10 cellular contexts compared by ENCODE assay signal in the genomic region with DNA sequence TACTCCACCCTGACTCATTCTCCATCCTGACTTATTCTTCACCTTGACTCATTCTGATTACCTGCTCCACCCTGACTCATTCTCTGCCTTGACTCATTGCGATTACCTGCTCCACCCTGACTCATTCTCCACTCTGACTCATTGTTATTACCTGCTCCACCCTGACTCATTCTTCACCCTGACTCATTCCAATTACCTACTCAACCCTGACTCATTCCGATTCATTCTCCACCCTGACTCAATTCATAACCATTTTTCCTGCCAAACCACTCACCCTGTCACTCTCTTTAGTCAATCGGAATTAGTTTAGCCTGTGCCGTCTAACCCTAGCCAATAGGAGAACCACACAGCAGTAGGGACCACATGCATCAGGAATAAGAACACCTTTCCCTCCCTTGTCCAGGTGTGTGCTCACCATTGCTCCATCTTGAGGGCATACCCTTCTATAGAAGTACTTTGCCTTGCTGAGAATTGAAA.
DNase-seq lines count a peak whose midpoint lies in the region; ATAC-seq and TF ChIP-seq lines count a peak whose summit lies in the region.
"Had no signal": no experiment of that assay in that cellular context is flagged by ENCODE, and none has a peak within 500 bp of the region (broad histone marks: within the 10 kb centered on the region; RNA-seq: fewer than 3 reads in every experiment).

No MANE protein-coding gene starts in this region.

- H3K18ac ChIP-seq in IMR-90 (ENCODE audit: low read depth, low read length) = no peak overlapping the region

- POLR2A ChIA-PET in IMR-90 (lab: Charles Lee; ENCODE audit: unreplicated experiment) = no interaction called here

- WGBS in IMR-90 (ENCODE audit: extremely low coverage in 2 of 2, insufficient read length in 1 of 2), 2 experiments = 80% methylated on average over 1 of the region's 4 CpGs; no CpG with 5 or more reads in 1 of the 2 experiments

- H3K4me1 ChIP-seq in IMR-90 (ENCODE audit: control insufficient read depth, insufficient read depth, low read length) = no peaks in the 10 kb centered on the region
- H3K4me1 ChIP-seq: sigmoid colon had no signal

- no peak overlapping the region for H2BK5ac ChIP-seq in IMR-90 (ENCODE audit: low read depth, low read length, poor library complexity, severe bottlenecking)

- H4K5ac ChIP-seq in IMR-90 (ENCODE audit: low read depth, low read length) = no peak overlapping the region

- H3K4me3 ChIP-seq in IMR-90 (ENCODE audit: insufficient read depth, low read depth, low read length) (no peak overlapping the region), brain microvascular endothelial cell (ENCODE audit: low read depth, low read length) (no peak overlapping the region)
- H3K4me3 ChIP-seq: sigmoid colon had no signal

- H3K4me1 Mint-ChIP-seq in activated naive CD4-positive, alpha-beta T cell treated with anti-CD3 and anti-CD28 coated beads for 36 hours (ENCODE audit: low read depth) = no peaks in the 10 kb centered on the region

- peak; percentile 28 for DNase-seq in activated naive CD4-positive, alpha-beta T cell treated with anti-CD3 and anti-CD28 coated beads for 36 hours
- no peak for DNase-seq in activated naive CD4-positive, alpha-beta T cell treated with anti-CD3 and anti-CD28 coated beads, Interleukin-2, amount 50 U/mL, for 16 hours
- DNase-seq in IMR-90 (peak; percentile 66), brain microvascular endothelial cell (peak; percentile 21), hippocampal formation (lab: John Stamatoyannopoulos, UW) (no peak), NCI-H1694 (lab: John Stamatoyannopoulos, UW) (no peak)
- peak; percentile 26 for DNase-seq in stimulated activated CD8-positive, alpha-beta memory T cell treated with anti-CD3 and anti-CD28 coated beads, Interleukin-4, amount 100 ng/mL, for 48 hours
- DNase-seq: NCI-H1417, sigmoid colon had no signal

- H3K27ac Mint-ChIP-seq in activated naive CD4-positive, alpha-beta T cell treated with anti-CD3 and anti-CD28 coated beads for 36 hours = no peak overlapping the region

- H3K23ac ChIP-seq in IMR-90 (ENCODE audit: low read depth, low read length) = no peak overlapping the region

- no peak overlapping the region for H3K4me2 ChIP-seq in IMR-90 (ENCODE audit: low read depth, low read length)

- H3K79me1 ChIP-seq in IMR-90 (ENCODE audit: low read depth in 1 of 2, low read length in 2 of 2) = no peaks in the 10 kb centered on the region

- H3K27me3 Mint-ChIP-seq in activated naive CD4-positive, alpha-beta T cell treated with anti-CD3 and anti-CD28 coated beads for 36 hours (ENCODE audit: low read depth) = no peaks in the 10 kb centered on the region

- CTCF ChIA-PET in activated naive CD4-positive, alpha-beta T cell treated with anti-CD3 and anti-CD28 coated beads for 36 hours (lab: Charles Lee) = no interaction called here
- CTCF ChIA-PET in IMR-90 (lab: Yijun Ruan, JAX) = no interaction called here

- H3K4ac ChIP-seq in IMR-90 (ENCODE audit: low read depth, low read length) = no peak overlapping the region

- H3K27ac ChIP-seq in IMR-90 (ENCODE audit: insufficient read depth, low read length) = no peak overlapping the region
- no peak overlapping the region for H3K27ac ChIP-seq in brain microvascular endothelial cell
- H3K27ac ChIP-seq: sigmoid colon had no signal

- H2AK5ac ChIP-seq in IMR-90 (ENCODE audit: low read depth, low read length) = no peak overlapping the region

- peaks cover 14% of the 10 kb centered on the region for H3K9me3 Mint-ChIP-seq in activated naive CD4-positive, alpha-beta T cell treated with anti-CD3 and anti-CD28 coated beads for 36 hours

- no peak overlapping the region for H2AFZ ChIP-seq in IMR-90 (replicated peaks; ENCODE audit: low read length, poor library complexity)

- H3K9me1 ChIP-seq in IMR-90 (ENCODE audit: insufficient read depth, low read length) = no peaks in the 10 kb centered on the region

- no peak overlapping the region for H2BK120ac ChIP-seq in IMR-90 (ENCODE audit: low read depth, low read length)

- H2AK9ac ChIP-seq in IMR-90 (replicated peaks; ENCODE audit: low read depth, low read length, poor library complexity) = no peak overlapping the region

- H2BK15ac ChIP-seq in IMR-90 (ENCODE audit: low read depth, low read length) = no peak overlapping the region

- TF ChIP-seq RAD21 in IMR-90 (IDR thresholded peaks at IDR 0.05; ENCODE audit: low read length) = no peak

- BruUV-seq in IMR-90 (replicated peaks; lab: Mats Ljungman, UMichigan) = no TSS peak

- H3K4me3 Mint-ChIP-seq in activated naive CD4-positive, alpha-beta T cell treated with anti-CD3 and anti-CD28 coated beads for 36 hours = no peak overlapping the region

- no peak for TF ChIP-seq POLR2A in IMR-90 (IDR thresholded peaks at IDR 0.05; ENCODE audit: low read depth, low read length)

- in situ Hi-C loops in IMR-90 (cut with MboI; ENCODE audit: low sequenced_read_pairs) = no loop called here
- in situ Hi-C loops in brain microvascular endothelial cell (cut with HindIII; ENCODE audit: low pct_ligation_motif_present, low sequenced_read_pairs) = no loop called here

- H3K14ac ChIP-seq in IMR-90 (replicated peaks; ENCODE audit: low read depth, low read length) = no peak overlapping the region

- H3K27me3 ChIP-seq in IMR-90 (ENCODE audit: control insufficient read depth, insufficient read depth, low read length) (no peaks in the 10 kb centered on the region), brain microvascular endothelial cell (replicated peaks) (no peaks in the 10 kb centered on the region)
- H3K27me3 ChIP-seq: sigmoid colon had no signal

- no peaks in the 10 kb centered on the region for H3K36me3 Mint-ChIP-seq in activated naive CD4-positive, alpha-beta T cell treated with anti-CD3 and anti-CD28 coated beads for 36 hours (ENCODE audit: low read depth)

- intact Hi-C loops in activated naive CD4-positive, alpha-beta T cell treated with anti-CD3 and anti-CD28 coated beads for 36 hours (cut with micrococcal nuclease) = no loop called here
- intact Hi-C loops in IMR-90 (cut with micrococcal nuclease) = no loop called here

- TF ChIP-seq CTCF in IMR-90 (conservative IDR thresholded peaks at IDR 0.05; ENCODE audit: low read depth, low read length) (no peak), brain microvascular endothelial cell (IDR thresholded peaks at IDR 0.05; ENCODE audit: low read depth, low read length, missing control alignments) (no peak)

- dilution Hi-C loops in IMR-90 (cut with HindIII; ENCODE audit: low sequenced_read_pairs, unreplicated experiment) = no loop called here

- no peaks in the 10 kb centered on the region for H4K20me1 ChIP-seq in IMR-90 (ENCODE audit: insufficient read depth, low read length)

- H4K8ac ChIP-seq in IMR-90 (ENCODE audit: low read depth in 2 of 2, low read length in 2 of 2) = no peak overlapping the region

- H4K91ac ChIP-seq in IMR-90 (ENCODE audit: insufficient read depth, low read depth, low read length) = no peak overlapping the region

- no peak overlapping the region for H2BK20ac ChIP-seq in IMR-90 (ENCODE audit: low read depth, low read length)

- no peaks in the 10 kb centered on the region for H3K36me3 ChIP-seq in IMR-90 (ENCODE audit: control insufficient read depth, insufficient read depth, low read length)
- H3K36me3 ChIP-seq in brain microvascular endothelial cell (replicated peaks) = no peaks in the 10 kb centered on the region
- H3K36me3 ChIP-seq: sigmoid colon had no signal

- no peak overlapping the region for H3K9ac ChIP-seq in IMR-90 (ENCODE audit: low read depth, low read length)

- no peak for ATAC-seq in IMR-90 (ENCODE audit: low read depth)
- no peak for ATAC-seq in HG03025 (IDR thresholded peaks at IDR 0.05; ENCODE audit: low FRiP score, unreplicated experiment)

- no peak overlapping the region for H3K56ac ChIP-seq in IMR-90 (ENCODE audit: extremely low read depth, insufficient read depth, low read length)

- H3K9me3 ChIP-seq in IMR-90 (ENCODE audit: control insufficient read depth, insufficient read depth, low read length) = peaks cover 2% of the 10 kb centered on the region

TF ChIP-seq in IMR-90, 13 proteins besides CTCF, POLR2A, EP300 and RAD21:
- TF ChIP-seq NFE2L2 (IDR thresholded peaks at IDR 0.05; ENCODE audit: low read depth, low read length) (no peak), FOS (IDR thresholded peaks at IDR 0.05; ENCODE audit: low read depth, low read length) (peak; percentile 89), MAFK (IDR thresholded peaks at IDR 0.05; ENCODE audit: low read depth, low read length) (no peak), RFX5 (IDR thresholded peaks at IDR 0.05; ENCODE audit: low read depth, low read length) (no peak), CEBPB (IDR thresholded peaks at IDR 0.05; ENCODE audit: low read depth, low read length) (no peak)
- TF ChIP-seq, protein P1, sequence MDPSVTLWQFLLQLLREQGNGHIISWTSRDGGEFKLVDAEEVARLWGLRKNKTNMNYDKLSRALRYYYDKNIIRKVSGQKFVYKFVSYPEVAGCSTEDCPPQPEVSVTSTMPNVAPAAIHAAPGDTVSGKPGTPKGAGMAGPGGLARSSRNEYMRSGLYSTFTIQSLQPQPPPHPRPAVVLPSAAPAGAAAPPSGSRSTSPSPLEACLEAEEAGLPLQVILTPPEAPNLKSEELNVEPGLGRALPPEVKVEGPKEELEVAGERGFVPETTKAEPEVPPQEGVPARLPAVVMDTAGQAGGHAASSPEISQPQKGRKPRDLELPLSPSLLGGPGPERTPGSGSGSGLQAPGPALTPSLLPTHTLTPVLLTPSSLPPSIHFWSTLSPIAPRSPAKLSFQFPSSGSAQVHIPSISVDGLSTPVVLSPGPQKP (IDR thresholded peaks at IDR 0.05; ENCODE audit: borderline replicate concordance, low read depth, low read length) = no peak
- TF ChIP-seq, protein P2, sequence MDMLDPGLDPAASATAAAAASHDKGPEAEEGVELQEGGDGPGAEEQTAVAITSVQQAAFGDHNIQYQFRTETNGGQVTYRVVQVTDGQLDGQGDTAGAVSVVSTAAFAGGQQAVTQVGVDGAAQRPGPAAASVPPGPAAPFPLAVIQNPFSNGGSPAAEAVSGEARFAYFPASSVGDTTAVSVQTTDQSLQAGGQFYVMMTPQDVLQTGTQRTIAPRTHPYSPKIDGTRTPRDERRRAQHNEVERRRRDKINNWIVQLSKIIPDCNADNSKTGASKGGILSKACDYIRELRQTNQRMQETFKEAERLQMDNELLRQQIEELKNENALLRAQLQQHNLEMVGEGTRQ (IDR thresholded peaks at IDR 0.05; ENCODE audit: low read depth, low read length) = no peak

Comparison
In these comparisons a context has a peak if more than half of its experiments do, and no peak if none do; other contexts are left out.
1. DNase-seq: peak in activated naive CD4-positive, alpha-beta T cell treated with anti-CD3 and anti-CD28 coated beads for 36 hours (single experiment), IMR-90 (single experiment), brain microvascular endothelial cell (single experiment) and stimulated activated CD8-positive, alpha-beta memory T cell treated with anti-CD3 and anti-CD28 coated beads, Interleukin-4, amount 100 ng/mL, for 48 hours (single experiment); none in activated naive CD4-positive, alpha-beta T cell treated with anti-CD3 and anti-CD28 coated beads, Interleukin-2, amount 50 U/mL, for 16 hours (single experiment), hippocampal formation (0 of 2) and NCI-H1694 (single experiment).